In the genomic region with DNA sequence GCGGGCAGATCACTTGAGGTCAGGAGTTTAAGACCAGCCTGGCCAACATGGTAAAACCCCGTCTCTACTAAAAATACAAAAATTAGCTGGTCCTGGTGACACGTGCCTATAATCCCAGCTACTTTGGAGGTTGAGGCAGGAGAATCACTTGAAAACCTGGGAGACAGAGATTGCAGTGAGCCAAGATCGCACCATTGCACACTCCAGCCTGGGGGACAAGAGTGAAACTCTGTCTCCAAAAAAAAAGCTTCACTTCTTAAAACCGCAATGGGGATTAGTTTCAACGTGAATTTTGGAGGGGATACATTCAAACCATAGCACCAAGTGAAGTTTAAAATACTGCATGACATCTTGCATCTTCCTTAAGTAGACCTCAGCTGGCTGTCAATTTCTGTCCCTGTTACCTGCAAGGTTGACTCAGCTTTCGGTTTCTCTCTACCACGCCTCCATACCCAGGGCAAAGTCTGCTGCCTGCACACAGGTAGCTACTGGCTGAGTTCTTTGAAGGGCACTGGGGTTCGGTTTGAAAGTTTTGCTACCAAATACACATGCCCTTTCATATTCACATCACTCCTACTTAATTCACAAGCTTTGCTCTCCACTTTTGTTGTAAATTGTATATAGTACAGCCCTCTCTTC, we compare ENCODE assay signal across 1 cellular context.
TF ChIP-seq lines count a peak whose summit lies in the region.

No MANE protein-coding gene starts in this region.

TF ChIP-seq in HCT116, 20 proteins besides CTCF, POLR2A, EP300 and RAD21:
- TF ChIP-seq ZFX (IDR thresholded peaks at IDR 0.05) (no peak), SRF (IDR thresholded peaks at IDR 0.05; ENCODE audit: low read depth) (no peak), ZNF274 (IDR thresholded peaks at IDR 0.05; ENCODE audit: low read depth, low read length) (no peak), EGR1 (IDR thresholded peaks at IDR 0.05; ENCODE audit: low read depth) (no peak), EZH2phosphoT487 (IDR thresholded peaks at IDR 0.05; ENCODE audit: borderline replicate concordance) (no peak)
- TF ChIP-seq, protein P1, sequence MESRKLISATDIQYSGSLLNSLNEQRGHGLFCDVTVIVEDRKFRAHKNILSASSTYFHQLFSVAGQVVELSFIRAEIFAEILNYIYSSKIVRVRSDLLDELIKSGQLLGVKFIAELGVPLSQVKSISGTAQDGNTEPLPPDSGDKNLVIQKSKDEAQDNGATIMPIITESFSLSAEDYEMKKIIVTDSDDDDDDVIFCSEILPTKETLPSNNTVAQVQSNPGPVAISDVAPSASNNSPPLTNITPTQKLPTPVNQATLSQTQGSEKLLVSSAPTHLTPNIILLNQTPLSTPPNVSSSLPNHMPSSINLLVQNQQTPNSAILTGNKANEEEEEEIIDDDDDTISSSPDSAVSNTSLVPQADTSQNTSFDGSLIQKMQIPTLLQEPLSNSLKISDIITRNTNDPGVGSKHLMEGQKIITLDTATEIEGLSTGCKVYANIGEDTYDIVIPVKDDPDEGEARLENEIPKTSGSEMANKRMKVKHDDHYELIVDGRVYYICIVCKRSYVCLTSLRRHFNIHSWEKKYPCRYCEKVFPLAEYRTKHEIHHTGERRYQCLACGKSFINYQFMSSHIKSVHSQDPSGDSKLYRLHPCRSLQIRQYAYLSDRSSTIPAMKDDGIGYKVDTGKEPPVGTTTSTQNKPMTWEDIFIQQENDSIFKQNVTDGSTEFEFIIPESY (IDR thresholded peaks at IDR 0.05; ENCODE audit: extremely low read depth, insufficient replicate concordance, low read length): no peak
